Comparison of ENCODE assay signal across 12 cellular contexts in genomic region chr2:138708682-138709241, GRCh38.
DNase-seq lines count a peak whose midpoint lies in the region; TF ChIP-seq lines count a peak whose summit lies in the region.
"Had no signal": no experiment of that assay in that cellular context is flagged by ENCODE, and none has a peak within 500 bp of the region (broad histone marks: within the 10 kb centered on the region; RNA-seq: fewer than 3 reads in every experiment).

No MANE protein-coding gene starts in this region.

- peaks cover 5% of the 10 kb centered on the region; the same call in 1 of the 2 replicates for H3K9me3 Mint-ChIP-seq in HFFc6

- intact Hi-C loops in A673 (cut with micrococcal nuclease; ENCODE audit: unreplicated experiment) = no loop called here

- peak; percentile 17 for DNase-seq in A673 (ENCODE audit: low spot score)
- DNase-seq in HFFc6 = peak; percentile 1
- peak; percentile 72 for DNase-seq in astrocyte of the hippocampus (ENCODE audit: low read depth, low spot score)
- peak; percentile 6 for DNase-seq in kidney tubule cell (ENCODE audit: low spot score)
- DNase-seq in activated CD8-positive, alpha-beta memory T cell treated with anti-CD3 and anti-CD28 coated beads, Interleukin-2, amount 50 U/mL, for 48 hours = no peak
- DNase-seq in activated gamma-delta T cell (lab: John Stamatoyannopoulos, UW) = no peak
- DNase-seq in GM10266 (ENCODE audit: extremely low spot score) = no peak
- DNase-seq in GDM1 (lab: John Stamatoyannopoulos, UW) = no peak
- DNase-seq: foreskin keratinocyte, small intestine, T-helper 9 cell had no signal

- TF ChIP-seq CTCF in A673 (conservative IDR thresholded peaks at IDR 0.05; ENCODE audit: low read depth, low read length) = no peak
- TF ChIP-seq CTCF in HFFc6 (IDR thresholded peaks at IDR 0.05) = no peak
- no peak for TF ChIP-seq CTCF in GM10266 (IDR thresholded peaks at IDR 0.05; ENCODE audit: control insufficient read depth, insufficient read depth, low read depth, missing control alignments)

- no peak overlapping the region; the same call in 1 of the 2 replicates for H3K4me3 Mint-ChIP-seq in HFFc6

- POLR2A ChIA-PET in A673 (lab: Charles Lee; ENCODE audit: low non-redundant PET) = no interaction called here

- no peaks in the 10 kb centered on the region for H3K36me3 ChIP-seq in A673 (ENCODE audit: insufficient read depth, low read length, poor library complexity, severe bottlenecking)

- H3K9me3 ChIP-seq in A673 (ENCODE audit: low read depth, low read length, poor library complexity, severe bottlenecking) = no peaks in the 10 kb centered on the region

- no peaks in the 10 kb centered on the region for H3K4me1 ChIP-seq in A673 (ENCODE audit: insufficient read depth, low read length, poor library complexity, severe bottlenecking)
- H3K4me1 ChIP-seq: foreskin keratinocyte had no signal

- H3K4me1 Mint-ChIP-seq in HFFc6 (ENCODE audit: low read depth) = peaks cover 32% of the 10 kb centered on the region

- H3K27me3 ChIP-seq in A673 (replicated peaks; ENCODE audit: insufficient read depth, low read depth, low read length, poor library complexity) = no peaks in the 10 kb centered on the region
- H3K27me3 ChIP-seq: foreskin keratinocyte had no signal

- no peak overlapping the region for H3K27ac Mint-ChIP-seq in HFFc6

- H3K27ac ChIP-seq in A673 (ENCODE audit: low read depth, low read length, poor library complexity, severe bottlenecking) = no peak overlapping the region
- H3K27ac ChIP-seq: foreskin keratinocyte had no signal

- H3K36me3 Mint-ChIP-seq in HFFc6 (ENCODE audit: low read depth) = no peaks in the 10 kb centered on the region

- H3K4me3 ChIP-seq in A673 (ENCODE audit: low read depth, low read length, poor library complexity, severe bottlenecking) = no peak overlapping the region
- H3K4me3 ChIP-seq: lung had no signal

- CTCF ChIA-PET in A673 (lab: Charles Lee) = no interaction called here

- no TSS peak for BruUV-seq in A673 (replicated peaks; lab: Mats Ljungman, UMichigan)

- H3K27me3 Mint-ChIP-seq in HFFc6 (ENCODE audit: insufficient read depth) = no peaks in the 10 kb centered on the region

Comparison
In these comparisons a context has a peak if more than half of its experiments do, and no peak if none do; other contexts are left out.
1. DNase-seq: peak in A673 (single experiment), HFFc6 (single experiment), astrocyte of the hippocampus (single experiment) and kidney tubule cell (single experiment); none in activated CD8-positive, alpha-beta memory T cell treated with anti-CD3 and anti-CD28 coated beads, Interleukin-2, amount 50 U/mL, for 48 hours (single experiment), activated gamma-delta T cell (single experiment), GM10266 (single experiment) and GDM1 (single experiment).